Comparison of ENCODE assay signal across 8 cellular contexts in genomic region chr17:29617481-29618271, GRCh38. TPM values are rescaled to one million over a fixed set of nuclear protein-coding genes. Genes with fewer than 3 reads are reported as not detected.
DNase-seq lines count a peak whose midpoint lies in the region; ATAC-seq lines count a peak whose summit lies in the region.

No MANE protein-coding gene starts in this region.

- H2AFZ ChIP-seq in GM23248 = no peak overlapping the region

- H3K36me3 ChIP-seq in GM23248 (ENCODE audit: low read depth) = no peaks in the 10 kb centered on the region
- no peaks in the 10 kb centered on the region for H3K36me3 ChIP-seq in endocrine pancreas (ENCODE audit: control insufficient read depth, insufficient read depth, low read length)
- peaks cover 4% of the 10 kb centered on the region for H3K36me3 ChIP-seq in mesodermal cell (ENCODE audit: control insufficient read depth, insufficient read depth, low read length)

- no peaks in the 10 kb centered on the region for H3K27me3 ChIP-seq in GM23248 (replicated peaks; ENCODE audit: insufficient read depth)
- H3K27me3 ChIP-seq in endocrine pancreas (ENCODE audit: control insufficient read depth, insufficient read depth, low read length) = no peaks in the 10 kb centered on the region

- H3K9me2 ChIP-seq in GM23248 (ENCODE audit: insufficient read depth) = no peaks in the 10 kb centered on the region

- H3K9me3 ChIP-seq in GM23248 (ENCODE audit: low read depth) (no peaks in the 10 kb centered on the region), endocrine pancreas (ENCODE audit: control insufficient read depth, low read length) (no peaks in the 10 kb centered on the region), mesodermal cell (ENCODE audit: control insufficient read depth, low read length) (peaks cover 4% of the 10 kb centered on the region)

- H4K20me1 ChIP-seq in GM23248 (ENCODE audit: insufficient read depth) = no peaks in the 10 kb centered on the region

- peak; percentile 77 for DNase-seq in Ammon's horn (ENCODE audit: low spot score)
- DNase-seq in GM23248 = peak; percentile 50
- peak; percentile 81 for DNase-seq in NCI-H2171 treated with DMSO at 0.1 percent for 48 hours (lab: John Stamatoyannopoulos, UW)
- peak in 2 of 3 experiments; percentile 73 to 77 for DNase-seq in activated CD8-positive, alpha-beta memory T cell treated with anti-CD3 and anti-CD28 coated beads for 48 hours (ENCODE audit: low read depth in 2 of 3, low spot score in 2 of 3)
- DNase-seq in stimulated activated CD8-positive, alpha-beta memory T cell treated with anti-CD3 and anti-CD28 coated beads, Interleukin-2, amount 100 ng/mL, for 1 hour (ENCODE audit: low read depth in 2 of 2) = peak; percentile 70 to 76

- H3K9ac ChIP-seq in GM23248 (no peak overlapping the region), endocrine pancreas (ENCODE audit: control insufficient read depth, insufficient read depth, low read length) (peak overlapping the region; percentile 34)

- in situ Hi-C loops in GM23248 (cut with MboI) = no loop called here

- no peak overlapping the region for H3K4me3 ChIP-seq in GM23248
- no peak overlapping the region for H3K4me3 ChIP-seq in endocrine pancreas (ENCODE audit: control insufficient read depth, insufficient read depth, low read length)
- peak overlapping the region; percentile 12 for H3K4me3 ChIP-seq in mesodermal cell (ENCODE audit: extremely low read depth, insufficient read depth, low read length, poor library complexity, severe bottlenecking)

- no peaks in the 10 kb centered on the region for H3K79me2 ChIP-seq in GM23248 (ENCODE audit: insufficient read depth)

- H3K4me2 ChIP-seq in GM23248 (ENCODE audit: unreplicated experiment) = no peak overlapping the region

- no peak overlapping the region for H3K27ac ChIP-seq in GM23248
- no peak overlapping the region for H3K27ac ChIP-seq in mesodermal cell (ENCODE audit: low read depth, low read length, severe bottlenecking)

- ATAC-seq in HG03460 (IDR thresholded peaks at IDR 0.05; ENCODE audit: unreplicated experiment) = no peak

- 43 to 46% methylated on average over 46 to 51 of the region's 68 CpGs for whole genome bisulfite sequencing in GM23248 (ENCODE audit: low coverage in 1 of 2, low lambda C conversion rate in 2 of 2, missing lambda C conversion rate in 2 of 2), 2 experiments
- WGBS in mesodermal cell (ENCODE audit: insufficient coverage in 2 of 2), 2 experiments = 16 to 20% methylated on average over 43 to 63 of the region's 68 CpGs

- no peaks in the 10 kb centered on the region for H3K4me1 ChIP-seq in GM23248 (ENCODE audit: insufficient read depth)
- no peaks in the 10 kb centered on the region for H3K4me1 ChIP-seq in endocrine pancreas (ENCODE audit: control insufficient read depth, insufficient read depth, low read length)
- H3K4me1 ChIP-seq in mesodermal cell (ENCODE audit: control insufficient read depth, insufficient read depth, low read length, poor library complexity, severe bottlenecking) = peaks cover 31% of the 10 kb centered on the region

- no peaks in the 10 kb centered on the region for H3F3A ChIP-seq in GM23248 (ENCODE audit: insufficient read depth)

RNA-seq across cellular contexts. Expression of gene CORO6, which starts 5.0 kb away (rescaled TPM):
- total RNA-seq in GM23248 (2014; rRNA removed; shearing (Covaris generic)) = 4.2 and 6.5 TPM in 2 replicates
- 3.7 and 4.0 TPM in 2 replicates for polyA plus RNA-seq in GM23248 (2016; fragmentation: Nextera tagmentation; extraction: Ambion mirVana)
- polyA plus RNA-seq in mesodermal cell (2013, experiment 1 of 2) = 21.6 TPM
- polyA plus RNA-seq in mesodermal cell (2013, experiment 2 of 2) = 16.5 TPM

RNA-seq across cellular contexts. Expression of gene ANKRD13B, which starts 24.7 kb away (rescaled TPM):
- 9.4 and 26.8 TPM in 2 replicates for total RNA-seq in GM23248 (2014; rRNA removed; shearing (Covaris generic))
- 1.3 and 1.7 TPM in 2 replicates for polyA plus RNA-seq in GM23248 (2016; fragmentation: Nextera tagmentation; extraction: Ambion mirVana)
- 10.7 TPM for polyA plus RNA-seq in mesodermal cell (2013, experiment 1 of 2)
- polyA plus RNA-seq in mesodermal cell (2013, experiment 2 of 2) = 5.9 TPM

RNA-seq across cellular contexts. Expression of gene GIT1, which starts 28.2 kb away (rescaled TPM):
- 17.1 and 19.5 TPM in 2 replicates for total RNA-seq in GM23248 (2014; rRNA removed; shearing (Covaris generic))
- polyA plus RNA-seq in GM23248 (2016; fragmentation: Nextera tagmentation; extraction: Ambion mirVana) = 4.4 and 6.0 TPM in 2 replicates
- 57.7 TPM for polyA plus RNA-seq in mesodermal cell (2013, experiment 1 of 2)
- polyA plus RNA-seq in mesodermal cell (2013, experiment 2 of 2) = 43.1 TPM

RNA-seq across cellular contexts. Expression of gene TP53I13, which starts 49.2 kb away (rescaled TPM):
- 63.7 and 67.2 TPM in 2 replicates for total RNA-seq in GM23248 (2014; rRNA removed; shearing (Covaris generic))
- 37.3 and 40.6 TPM in 2 replicates for polyA plus RNA-seq in GM23248 (2016; fragmentation: Nextera tagmentation; extraction: Ambion mirVana)
- polyA plus RNA-seq in mesodermal cell (2013, experiment 1 of 2) = 42.6 TPM
- 31.8 TPM for polyA plus RNA-seq in mesodermal cell (2013, experiment 2 of 2)

RNA-seq across cellular contexts. Expression of gene ABHD15, which starts 50.8 kb away (rescaled TPM):
- 8.9 and 10.1 TPM in 2 replicates for total RNA-seq in GM23248 (2014; rRNA removed; shearing (Covaris generic))
- 2.4 and 2.9 TPM in 2 replicates for polyA plus RNA-seq in GM23248 (2016; fragmentation: Nextera tagmentation; extraction: Ambion mirVana)
- 1.4 TPM for polyA plus RNA-seq in mesodermal cell (2013, experiment 1 of 2)
- polyA plus RNA-seq in mesodermal cell (2013, experiment 2 of 2) = 1.5 TPM
